15 cellular contexts compared by ENCODE assay signal in genomic region chrX:12443534-12444098, GRCh38.
A peak's percentile ranks its signal among the peaks of the same experiment; 100 is the strongest.
DNase-seq lines count a peak whose midpoint lies in the region; ATAC-seq, FAIRE-seq and TF ChIP-seq lines count a peak whose summit lies in the region.
"Had no signal": no experiment of that assay in that cellular context is flagged by ENCODE, and none has a peak within 500 bp of the region (broad histone marks: within the 10 kb centered on the region; RNA-seq: fewer than 3 reads in every experiment).

No MANE protein-coding gene starts in this region.

- 75 to 77% methylated on average over 7 of the region's 7 CpGs for WGBS in sigmoid colon, 2 donors

- no peaks in the 10 kb centered on the region for H3K4me1 ChIP-seq in sigmoid colon
- H3K4me1 ChIP-seq: SJCRH30 had no signal

- H3K36me3 ChIP-seq in sigmoid colon, result no peaks in the 10 kb centered on the region
- H3K36me3 ChIP-seq: SJCRH30 had no signal

- DNase-seq in GM12892 (ENCODE audit: insufficient read length), result peak; percentile 3
- no peak for DNase-seq in NCI-H2171 treated with DMSO at 0.1 percent for 48 hours (lab: John Stamatoyannopoulos, UW)
- no peak for DNase-seq in AG08395 (ENCODE audit: low spot score)
- no peak for DNase-seq in NCI-H146 (lab: John Stamatoyannopoulos, UW)
- DNase-seq in sigmoid colon, result no peak
- DNase-seq: activated naive CD4-positive, alpha-beta T cell; DMS79 treated with DMSO at 0.1 percent for 48 hours; H9; NCI-H2227 treated with DMSO at 0.1 percent for 48 hours; SJCRH30 had no signal

- H3K9me3 ChIP-seq in sigmoid colon, result no peaks in the 10 kb centered on the region
- H3K9me3 ChIP-seq: SJCRH30 had no signal

- no peak overlapping the region for H3K4me3 ChIP-seq in sigmoid colon
- H3K4me3 ChIP-seq: SJCRH30 had no signal

- TF ChIP-seq CTCF in sigmoid colon (IDR thresholded peaks at IDR 0.05), result no peak

- no peak overlapping the region for H3K27ac ChIP-seq in sigmoid colon
- H3K27ac ChIP-seq: SJCRH30 had no signal

- FAIRE-seq in GM12892 (lab: Jason Lieb, UNC), result peak; percentile 88

- ATAC-seq in GM19395 (IDR thresholded peaks at IDR 0.05; ENCODE audit: unreplicated experiment), result peak; percentile 95
- peak; percentile 93 for ATAC-seq in HG02759 (IDR thresholded peaks at IDR 0.05; ENCODE audit: unreplicated experiment)
- peak; percentile 94 for ATAC-seq in HG03439 (IDR thresholded peaks at IDR 0.05; ENCODE audit: unreplicated experiment)
- ATAC-seq: natural killer cell treated with Interleukin-12 subunit alpha and Interleukin-12 subunit beta and Interleukin-15 and Interleukin-18, amount 100 ng/mL, for 72 hours; WTC11 had no signal

- no peaks in the 10 kb centered on the region for H3K27me3 ChIP-seq in sigmoid colon
- H3K27me3 ChIP-seq: SJCRH30 had no signal

- intact Hi-C loops in sigmoid colon (cut with DNase I), result loop anchor here (5.0 to 10.0 kb wide), 3 partner anchors 136 to 359 kb away; no protein-coding TSS in a partner anchor

- TF ChIP-seq POLR2A in GM12892 (IDR thresholded peaks at IDR 0.05; ENCODE audit: low read depth, low read length) (no peak), sigmoid colon (IDR thresholded peaks at IDR 0.05) (no peak)

- TF ChIP-seq EP300 in sigmoid colon (IDR thresholded peaks at IDR 0.05), result no peak
